Comparison of ENCODE assay signal across 1 cellular context in the genomic region with DNA sequence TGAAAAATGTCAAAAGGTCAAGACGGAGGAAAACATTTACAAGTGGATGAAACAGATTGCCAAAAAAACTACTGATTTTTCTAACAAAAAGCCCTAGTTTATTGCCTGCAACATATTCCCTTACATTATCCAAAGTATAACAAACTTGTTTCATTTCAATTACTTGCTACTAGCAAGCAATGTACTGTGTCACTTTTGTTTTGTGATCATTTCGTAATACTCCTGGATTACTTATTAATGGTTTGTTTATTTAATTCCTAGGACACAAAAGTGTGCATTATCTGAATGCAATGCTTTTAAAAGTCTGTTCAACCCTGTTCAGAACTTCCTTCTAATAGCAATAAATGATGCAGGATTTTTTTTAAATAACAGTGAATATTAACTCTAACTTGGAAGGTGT.
TF ChIP-seq lines count a peak whose summit lies in the region.

No MANE protein-coding gene starts in this region.

TF ChIP-seq in K562, 482 proteins besides CTCF, POLR2A, EP300 and RAD21:
- no peak for TF ChIP-seq ETS1 (conservative IDR thresholded peaks at IDR 0.05; ENCODE audit: control insufficient read depth, low read depth, low read length)
- no peak for TF ChIP-seq FOXO4 (CRISPR knock-in tag; IDR thresholded peaks at IDR 0.05)
- TF ChIP-seq, protein P1, sequence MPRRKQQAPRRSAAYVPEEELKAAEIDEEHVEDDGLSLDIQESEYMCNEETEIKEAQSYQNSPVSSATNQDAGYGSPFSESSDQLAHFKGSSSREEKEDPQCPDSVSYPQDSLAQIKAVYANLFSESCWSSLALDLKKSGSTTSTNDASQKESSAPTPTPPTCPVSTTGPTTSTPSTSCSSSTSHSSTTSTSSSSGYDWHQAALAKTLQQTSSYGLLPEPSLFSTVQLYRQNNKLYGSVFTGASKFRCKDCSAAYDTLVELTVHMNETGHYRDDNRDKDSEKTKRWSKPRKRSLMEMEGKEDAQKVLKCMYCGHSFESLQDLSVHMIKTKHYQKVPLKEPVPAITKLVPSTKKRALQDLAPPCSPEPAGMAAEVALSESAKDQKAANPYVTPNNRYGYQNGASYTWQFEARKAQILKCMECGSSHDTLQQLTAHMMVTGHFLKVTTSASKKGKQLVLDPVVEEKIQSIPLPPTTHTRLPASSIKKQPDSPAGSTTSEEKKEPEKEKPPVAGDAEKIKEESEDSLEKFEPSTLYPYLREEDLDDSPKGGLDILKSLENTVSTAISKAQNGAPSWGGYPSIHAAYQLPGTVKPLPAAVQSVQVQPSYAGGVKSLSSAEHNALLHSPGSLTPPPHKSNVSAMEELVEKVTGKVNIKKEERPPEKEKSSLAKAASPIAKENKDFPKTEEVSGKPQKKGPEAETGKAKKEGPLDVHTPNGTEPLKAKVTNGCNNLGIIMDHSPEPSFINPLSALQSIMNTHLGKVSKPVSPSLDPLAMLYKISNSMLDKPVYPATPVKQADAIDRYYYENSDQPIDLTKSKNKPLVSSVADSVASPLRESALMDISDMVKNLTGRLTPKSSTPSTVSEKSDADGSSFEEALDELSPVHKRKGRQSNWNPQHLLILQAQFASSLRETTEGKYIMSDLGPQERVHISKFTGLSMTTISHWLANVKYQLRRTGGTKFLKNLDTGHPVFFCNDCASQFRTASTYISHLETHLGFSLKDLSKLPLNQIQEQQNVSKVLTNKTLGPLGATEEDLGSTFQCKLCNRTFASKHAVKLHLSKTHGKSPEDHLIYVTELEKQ (CRISPR knock-in tag; IDR thresholded peaks at IDR 0.05): no peak
- TF ChIP-seq CEBPB (tag; IDR thresholded peaks at IDR 0.05): peak; percentile 48; the same call in 1 of the 2 replicates
TF ChIP-seq in K562: peak in this region for 1.
